ENCODE assay signal across 8 cellular contexts in the genomic region with DNA sequence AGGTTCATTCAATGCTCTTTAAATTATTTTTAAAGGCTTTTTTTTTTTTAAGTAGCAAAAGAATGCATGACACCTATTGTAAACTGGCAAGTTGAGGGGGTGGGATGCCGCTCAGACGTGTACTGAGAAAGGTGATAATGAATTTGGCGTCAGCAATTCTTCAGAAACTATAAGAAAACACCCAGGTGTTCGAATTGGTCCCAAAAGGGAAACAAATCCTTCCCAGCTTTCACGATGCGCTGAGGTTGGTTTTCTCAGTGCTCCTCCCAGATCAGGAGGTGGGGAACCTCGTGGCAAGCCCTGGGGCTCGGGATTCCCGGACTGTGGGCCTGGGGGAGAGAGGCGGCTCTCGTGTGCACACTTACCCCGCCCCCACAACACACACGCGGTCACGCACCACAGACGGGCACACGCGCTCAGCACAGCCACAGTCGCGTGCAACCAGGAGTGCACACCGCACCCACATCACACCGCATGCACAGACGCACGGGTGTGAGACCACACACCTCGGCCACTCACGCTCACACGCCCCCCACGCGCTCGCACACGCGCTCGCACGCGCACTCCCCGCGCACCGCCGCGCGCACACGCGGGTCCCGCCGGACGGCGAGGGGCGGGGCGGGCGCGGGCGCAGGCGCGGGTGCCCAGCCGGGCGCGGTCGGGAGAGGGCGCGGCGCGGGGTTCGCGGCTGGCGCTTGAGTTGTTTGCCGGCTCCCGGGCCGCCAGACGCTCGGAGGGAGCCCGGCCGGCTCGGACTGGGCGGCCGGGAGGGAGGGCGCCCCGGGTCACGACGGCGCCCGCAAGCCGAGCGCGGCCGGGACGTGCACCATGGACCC. TPM values are rescaled to one million over a fixed set of nuclear protein-coding genes. Genes with fewer than 3 reads are reported as not detected.
DNase-seq lines count a peak whose midpoint lies in the region; ATAC-seq and TF ChIP-seq lines count a peak whose summit lies in the region.

A gene with protein sequence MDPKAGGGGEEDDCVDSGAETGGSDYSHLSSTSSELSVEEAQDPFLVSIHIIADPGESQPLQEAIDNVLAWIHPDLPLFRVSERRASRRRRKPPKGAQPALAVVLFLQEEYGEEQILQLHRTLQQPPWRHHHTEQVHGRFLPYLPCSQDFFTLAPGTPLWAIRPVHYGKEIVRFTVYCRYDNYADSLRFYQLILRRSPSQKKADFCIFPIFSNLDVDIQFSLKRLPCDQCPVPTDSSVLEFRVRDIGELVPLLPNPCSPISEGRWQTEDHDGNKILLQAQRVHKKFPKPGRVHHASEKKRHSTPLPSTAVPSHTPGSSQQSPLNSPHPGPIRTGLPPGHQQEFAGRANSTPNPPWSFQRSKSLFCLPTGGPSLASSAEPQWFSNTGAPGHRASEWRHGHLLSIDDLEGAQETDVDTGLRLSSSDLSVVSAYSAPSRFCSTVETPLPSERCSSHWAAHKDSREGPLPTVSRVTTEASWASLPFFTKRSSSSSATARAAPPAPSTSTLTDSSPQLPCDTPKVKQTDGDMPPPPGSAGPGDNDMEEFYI (plus strand): TSS at position 725 of the 836 bp plus-strand sequence. CDS start 104 bp downstream, at position 829.

- DNase-seq in GM12865 (ENCODE audit: low read depth) (peak; percentile 46), HFFc6 (no peak), NCI-H2171 (lab: John Stamatoyannopoulos, UW) (peak; percentile 52), activated T-cell treated with anti-CD3 and anti-CD28 coated beads for 24 hours (ENCODE audit: low read depth) (peak; percentile 37), esophagus squamous epithelium (lab: John Stamatoyannopoulos, UW) (no peak), myocyte (ENCODE audit: low read depth) (peak; percentile 32), superior temporal gyrus (ENCODE audit: extremely low spot score) (peak; percentile 68)

- H3K27me3 Mint-ChIP-seq in HFFc6 (ENCODE audit: insufficient read depth) = peaks cover 28% of the 10 kb centered on the region

- no peak for ATAC-seq in GM21717 (IDR thresholded peaks at IDR 0.05; ENCODE audit: unreplicated experiment)

- peaks cover 0 to 51% (median 0%) of the 10 kb centered on the region in 4 donors for H3K27me3 ChIP-seq in esophagus squamous epithelium

- peak in 1 of 4 donors; percentile 12 for TF ChIP-seq POLR2A in esophagus squamous epithelium (IDR thresholded peaks at IDR 0.05)

- TF ChIP-seq CTCF in GM12865 (IDR thresholded peaks at IDR 0.05; ENCODE audit: insufficient read depth, low read depth, low read length, missing control alignments) = peak; percentile 26
- peak; percentile 30 for TF ChIP-seq CTCF in HFFc6 (IDR thresholded peaks at IDR 0.05)
- TF ChIP-seq CTCF in esophagus squamous epithelium (IDR thresholded peaks at IDR 0.05) = peak in 4 of 6 experiments; percentile 12 to 54 (median 42)

- peak within 1 kb of the TSS; percentile 52 for H3K4me3 ChIP-seq in GM12865 (ENCODE audit: low read depth, low read length)
- peak within 1 kb of the TSS; percentile 45 to 95 (median 65) for H3K4me3 ChIP-seq in esophagus squamous epithelium

- H3K36me3 Mint-ChIP-seq in HFFc6 (ENCODE audit: low read depth) = no peaks in the 10 kb centered on the region

- H3K36me3 ChIP-seq in esophagus squamous epithelium = no peaks in the 10 kb centered on the region

- no peaks in the 10 kb centered on the region for H3K4me1 Mint-ChIP-seq in HFFc6 (ENCODE audit: low read depth)

- intact Hi-C loops in esophagus squamous epithelium (cut with DNase I) = no loop called here

- H3K9me3 Mint-ChIP-seq in HFFc6 = no peaks in the 10 kb centered on the region

- no peaks in the 10 kb centered on the region for H3K9me3 ChIP-seq in esophagus squamous epithelium

- H3K4me1 ChIP-seq in esophagus squamous epithelium = peaks cover 0 to 25% (median 6%) of the 10 kb centered on the region in 3 donors

- H3K4me3 Mint-ChIP-seq in HFFc6 = peak within 1 kb of the TSS; percentile 71

- WGBS in esophagus squamous epithelium, 2 donors = 4 to 11% methylated on average over 4 to 7 of the region's 86 CpGs

- H3K27ac ChIP-seq in esophagus squamous epithelium = peak within 1 kb of the TSS; percentile 4 to 81 (median 60)

- H3K27ac Mint-ChIP-seq in HFFc6 = no peak within 1 kb of the TSS

RNA-seq across cellular contexts. Expression of the gene that starts here (rescaled TPM):
- total RNA-seq in HFFc6 (2021; fragmentation: NEBNext Ultra II Directional; extraction: Animal tissue kit (Norgen Biotek cat#: 25700)) = not detected
- total RNA-seq in esophagus squamous epithelium (1 to 10 TPM in 3 of 4 donors, under 1 TPM in 1; 0.45 to 2.5 (median 1.3) TPM), myocyte (0.05 TPM in 1 of 2 replicates, not detected in the other)
- polyA plus RNA-seq in myocyte (2012) = 0.09 TPM

Comparison
In these comparisons a context has a peak if more than half of its experiments do, and no peak if none do; other contexts are left out.
1. Peak in DNase-seq in myocyte; RNA of the gene not detected or under 1 TPM.
2. DNase-seq: peak in GM12865 (single experiment), NCI-H2171 (single experiment), activated T-cell treated with anti-CD3 and anti-CD28 coated beads for 24 hours (single experiment) and superior temporal gyrus (single experiment); none in HFFc6 (single experiment) and esophagus squamous epithelium (single experiment).
3. Peak in every context shown above with its lines, with median percentiles within 50 percentile points of each other: CTCF ChIP-seq.